ENCODE assay signal across 22 cellular contexts in the genomic region with DNA sequence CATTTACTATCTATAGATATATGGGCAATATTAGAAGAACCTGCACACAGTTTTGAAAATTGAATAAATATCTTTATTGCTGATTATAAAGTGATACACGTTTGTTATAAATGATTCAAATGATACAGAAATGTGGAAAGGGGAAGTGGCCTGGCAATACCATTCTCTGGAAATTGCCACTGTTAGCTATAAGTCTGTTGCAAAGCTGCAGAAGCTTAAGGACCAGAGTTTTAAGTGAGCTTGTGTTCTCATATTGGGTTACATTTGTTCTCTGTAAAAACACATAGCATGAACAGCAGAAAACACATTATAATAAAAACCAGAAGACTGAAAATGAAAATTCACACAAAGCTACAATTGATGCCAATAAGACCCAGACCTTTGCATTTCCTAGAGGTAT. TPM values are rescaled to one million over a fixed set of nuclear protein-coding genes. Genes with fewer than 3 reads are reported as not detected.
"Had no signal": no experiment of that assay in that cellular context is flagged by ENCODE, and none has a peak within 500 bp of the region (broad histone marks: within the 10 kb centered on the region; RNA-seq: fewer than 3 reads in every experiment).

No MANE protein-coding gene starts in this region.

- H3K4me3 Mint-ChIP-seq: activated CD4-positive, alpha-beta memory T cell treated with anti-CD3 and anti-CD28 coated beads, Interleukin-2, amount 10 ng/mL, durations not matched to agents 7 days and 5 days had no signal

- ATAC-seq: activated CD4-positive, alpha-beta T cell treated with anti-CD3 and anti-CD28 coated beads for 36 hours; activated naive CD4-positive, alpha-beta T cell treated with anti-CD3 and anti-CD28 coated beads, Interleukin-2, amount 50 U/mL, for 72 hours; T-cell had no signal

- DNase-seq: activated CD4-positive, alpha-beta memory T cell treated with anti-CD3 and anti-CD28 coated beads, Interleukin-2, amount 10 ng/mL, durations not matched to agents 7 days and 5 days; activated CD4-positive, alpha-beta T cell treated with anti-CD3 and anti-CD28 coated beads for 36 hours; activated CD4-positive, alpha-beta T cell treated with anti-CD3 and anti-CD28 coated beads, Interleukin-2, amount 50 U/mL, for 1 hour; activated T-cell treated with anti-CD3 and anti-CD28 coated beads for 4 hours; activated T-cell treated with anti-CD3 and anti-CD28 coated beads, Interleukin-2, amount 50 U/mL, for 48 hours; adrenal gland; anterior cingulate cortex; cerebellar nuclear complex; MM.1S; NCI-H1105; NCI-H1436; NCI-H1694 treated with DMSO at 0.1 percent for 48 hours; NCI-H2029 treated with DMSO at 0.1 percent for 48 hours; NCI-H345; NCI-H510A; NCI-H526 treated with DMSO at 0.1 percent for 48 hours; NK-92 treated with Interleukin-12 subunit alpha and Interleukin-12 subunit beta, amount 100 ng/mL, for 24 hours; SHP77 treated with DMSO at 0.1 percent for 48 hours; T-cell; WERI-Rb-1 had no signal

- H3K27ac Mint-ChIP-seq: activated CD4-positive, alpha-beta memory T cell treated with anti-CD3 and anti-CD28 coated beads, Interleukin-2, amount 10 ng/mL, durations not matched to agents 7 days and 5 days had no signal

- H3K9me3 ChIP-seq: adrenal gland had no signal

- H3K9me3 Mint-ChIP-seq: activated CD4-positive, alpha-beta memory T cell treated with anti-CD3 and anti-CD28 coated beads, Interleukin-2, amount 10 ng/mL, durations not matched to agents 7 days and 5 days; activated naive CD4-positive, alpha-beta T cell treated with anti-CD3 and anti-CD28 coated beads, Interleukin-2, amount 50 U/mL, for 72 hours; T-cell had no signal

- H3K27me3 Mint-ChIP-seq: activated CD4-positive, alpha-beta memory T cell treated with anti-CD3 and anti-CD28 coated beads, Interleukin-2, amount 10 ng/mL, durations not matched to agents 7 days and 5 days; activated CD4-positive, alpha-beta T cell treated with anti-CD3 and anti-CD28 coated beads for 36 hours; T-cell had no signal

RNA-seq across cellular contexts. Expression of a gene that starts 59.6 kb away (rescaled TPM):
- total RNA-seq: SK-MEL-5 had no signal
